In the genomic region with DNA sequence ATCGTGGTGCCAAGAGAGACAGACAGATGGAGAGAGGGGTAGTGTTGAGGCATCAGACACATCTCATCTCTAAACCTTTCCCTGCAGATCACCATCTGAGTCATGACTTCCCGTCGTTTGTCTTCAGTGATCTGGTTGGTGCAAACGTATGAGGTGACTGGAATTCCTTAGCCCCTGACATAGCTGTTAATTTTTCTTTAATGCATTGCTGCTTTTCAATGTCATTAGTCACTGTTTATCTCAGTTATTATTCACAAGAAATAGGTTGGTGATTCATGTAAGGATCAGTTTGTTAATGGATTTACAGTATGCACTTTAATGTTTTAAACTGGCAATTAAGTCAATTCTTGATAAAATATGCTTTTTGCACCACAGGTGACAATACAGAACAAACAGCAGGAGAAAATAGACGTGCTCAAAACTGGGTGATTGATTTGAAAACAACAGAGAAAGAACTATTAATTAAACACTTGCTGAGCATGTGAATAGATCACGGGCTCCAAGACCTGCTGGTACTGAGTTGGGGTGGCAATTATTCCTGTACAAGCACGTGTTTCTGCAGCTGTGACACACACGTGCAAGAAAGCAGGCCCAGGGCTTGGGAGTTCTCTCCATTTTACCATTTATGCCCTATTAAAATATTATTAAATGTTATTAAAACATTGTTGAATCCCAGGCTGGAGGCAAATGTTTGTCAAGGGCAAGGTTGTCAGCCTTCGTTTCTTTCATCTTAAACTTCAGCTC, we compare ENCODE assay signal across 9 cellular contexts. TPM values are rescaled to one million over a fixed set of nuclear protein-coding genes. Genes with fewer than 3 reads are reported as not detected.
DNase-seq lines count a peak whose midpoint lies in the region; ATAC-seq lines count a peak whose summit lies in the region.
"Had no signal": no experiment of that assay in that cellular context is flagged by ENCODE, and none has a peak within 500 bp of the region (broad histone marks: within the 10 kb centered on the region; RNA-seq: fewer than 3 reads in every experiment).

No MANE protein-coding gene starts in this region.

- peaks cover 8% of the 10 kb centered on the region for H3K36me3 Mint-ChIP-seq in T-helper 17 cell (ENCODE audit: low read depth)

- peaks cover 44% of the 10 kb centered on the region for H3K4me1 Mint-ChIP-seq in T-helper 17 cell

- H3K4me3 Mint-ChIP-seq in T-helper 17 cell = no peak overlapping the region

- H3K27ac Mint-ChIP-seq in T-helper 17 cell = peak overlapping the region; percentile 92
- H3K27ac Mint-ChIP-seq: stimulated activated naive CD8-positive, alpha-beta T cell treated with anti-CD3 and anti-CD28 coated beads, Interleukin-15, Interleukin-2, amounts not matched to agents 100 ng/mL and 50 ng/mL, for 24 hours had no signal

- peak; percentile 37 for ATAC-seq in HG03442 (IDR thresholded peaks at IDR 0.05; ENCODE audit: unreplicated experiment)
- no peak for ATAC-seq in T-helper 17 cell
- ATAC-seq in GM18861 (IDR thresholded peaks at IDR 0.05; ENCODE audit: unreplicated experiment) = no peak
- ATAC-seq in HG02571 (IDR thresholded peaks at IDR 0.05; ENCODE audit: unreplicated experiment) = no peak

- no peaks in the 10 kb centered on the region for H3K9me3 ChIP-seq in T-helper 17 cell (ENCODE audit: control insufficient read depth, low read length, poor library complexity, severe bottlenecking)

- DNase-seq in Caki2 (ENCODE audit: low read depth) = peak; percentile 92
- no peak for DNase-seq in T-helper 17 cell
- DNase-seq in islet precursor cell = peak; percentile 84
- DNase-seq in SHP77 treated with DMSO at 0.1 percent for 48 hours (lab: John Stamatoyannopoulos, UW) = no peak
- DNase-seq in NCI-H345 (lab: John Stamatoyannopoulos, UW) = no peak

- H3K27me3 Mint-ChIP-seq in T-helper 17 cell = no peaks in the 10 kb centered on the region
- H3K27me3 Mint-ChIP-seq: stimulated activated naive CD8-positive, alpha-beta T cell treated with anti-CD3 and anti-CD28 coated beads, Interleukin-15, Interleukin-2, amounts not matched to agents 100 ng/mL and 50 ng/mL, for 24 hours had no signal

- in situ Hi-C loops in Caki2 (cut with HindIII; ENCODE audit: low pct_unique_long_range_greater_than_20kb, low sequenced_read_pairs) = no loop called here

RNA-seq across cellular contexts. Expression of gene TMEM154, which starts 1.4 kb away (rescaled TPM):
- total RNA-seq in Caki2 (2014; rRNA removed; shearing (Covaris generic); ENCODE audit: low replicate concordance) = not detected in 2 replicates
- 10 to 100 TPM; 25.1 to 25.2 TPM for total RNA-seq in T-helper 17 cell

Comparison
In these comparisons a context has a peak if more than half of its experiments do, and no peak if none do; other contexts are left out.
1. DNase-seq: peak in Caki2 (single experiment) and islet precursor cell (single experiment); none in T-helper 17 cell (0 of 3), SHP77 treated with DMSO at 0.1 percent for 48 hours (single experiment) and NCI-H345 (single experiment).
2. RNA of gene TMEM154, which starts 1.4 kb away (total RNA-seq): 25.1 to 25.2 TPM in T-helper 17 cell; not detected in Caki2; every median in the first group is over 10 times any median in the second.